ENCODE assay signal across 30 cellular contexts in genomic region chr1:237732657-237733056, GRCh38.
DNase-seq lines count a peak whose midpoint lies in the region; ATAC-seq and TF ChIP-seq lines count a peak whose summit lies in the region.
"Had no signal": no experiment of that assay in that cellular context is flagged by ENCODE, and none has a peak within 500 bp of the region (broad histone marks: within the 10 kb centered on the region; RNA-seq: fewer than 3 reads in every experiment).

No MANE protein-coding gene starts in this region.

- H3K9me2 ChIP-seq in SK-N-SH, result no peaks in the 10 kb centered on the region

- no peak overlapping the region for H2AFZ ChIP-seq in SK-N-SH (ENCODE audit: low read depth)

- POLR2A ChIA-PET in SK-N-SH (lab: Yijun Ruan, JAX), result no interaction called here

- CTCF ChIA-PET in SK-N-SH (lab: Yijun Ruan, JAX), result no interaction called here

- H3F3A ChIP-seq in SK-N-SH (replicated peaks; ENCODE audit: insufficient read depth), result no peaks in the 10 kb centered on the region

- no peak overlapping the region for H3K4me2 ChIP-seq in SK-N-SH
- H3K4me2 ChIP-seq: A549; BLaER1; BLaER1 treated with 17β-estradiol and CSF1 and Interleukin-3, amounts not matched to agents 10 nM and 100 nM had no signal

- H3K9me3 ChIP-seq in BE2C, result no peaks in the 10 kb centered on the region
- H3K9me3 ChIP-seq in SK-N-SH, result no peaks in the 10 kb centered on the region
- H3K9me3 ChIP-seq: A549; BLaER1; BLaER1 treated with 17β-estradiol and CSF1 and Interleukin-3, amounts not matched to agents 10 nM and 100 nM; Caco-2 had no signal

- H3K79me2 ChIP-seq in SK-N-SH (ENCODE audit: insufficient read depth), result no peaks in the 10 kb centered on the region

- H3K4me3 ChIP-seq in BE2C (ENCODE audit: low read depth, low read length), result no peak overlapping the region
- no peak overlapping the region for H3K4me3 ChIP-seq in SK-N-SH (ENCODE audit: low read depth in 2 of 2, low read length in 1 of 2)
- H3K4me3 ChIP-seq: A549; BLaER1; BLaER1 treated with 17β-estradiol and CSF1 and Interleukin-3, amounts not matched to agents 10 nM and 100 nM had no signal

- no peaks in the 10 kb centered on the region for H4K20me1 ChIP-seq in SK-N-SH (ENCODE audit: insufficient read depth)
- H4K20me1 ChIP-seq: BLaER1; BLaER1 treated with 17β-estradiol and CSF1 and Interleukin-3, amounts not matched to agents 10 nM and 100 nM had no signal

- H3K4me1 ChIP-seq in BE2C (peaks cover 7% of the 10 kb centered on the region), SK-N-SH (ENCODE audit: control insufficient read depth in 1 of 2, insufficient read depth in 2 of 2, low read depth in 1 of 2, low read length in 1 of 2) (peaks cover 0 to 12% of the 10 kb centered on the region in 2 experiments; a peak in 2 of 4 replicates)
- H3K4me1 ChIP-seq: A549, BLaER1, Caco-2 had no signal

- no peak for TF ChIP-seq RAD21 in SK-N-SH (IDR thresholded peaks at IDR 0.05; ENCODE audit: low read length)

- no peak for TF ChIP-seq CTCF in BE2C (IDR thresholded peaks at IDR 0.05; ENCODE audit: low read depth, low read length)
- no peak for TF ChIP-seq CTCF in SK-N-SH (IDR thresholded peaks at IDR 0.05)

- peak; percentile 82 for DNase-seq in BE2C
- DNase-seq in SK-N-SH, result peak; percentile 59
- DNase-seq in activated CD4-positive, alpha-beta T cell treated with anti-CD3 and anti-CD28 coated beads, Interleukin-2, amount 50 U/mL, for 48 hours, result no peak
- DNase-seq: 8988T; ACHN; AML-193; C1 segment of cervical spinal cord; Caco-2; Calu3; CD4-positive, alpha-beta memory T cell; CD4-positive, alpha-beta T cell; CD4-positive, CD25-positive, alpha-beta regulatory T cell; CD8-positive, alpha-beta memory T cell; CD8-positive, alpha-beta T cell; COR-L47; DMS 273 treated with DMSO at 0.1 percent for 48 hours; DMS153; DMS53; DMS79; DMS79 treated with DMSO at 0.1 percent for 48 hours; DND-41; EL had no signal

- H3K27ac ChIP-seq in SK-N-SH (ENCODE audit: low read depth in 2 of 2, low read length in 1 of 2), result peak overlapping the region in 1 of 2 experiments; percentile 83; a peak in 2 of 4 replicates
- H3K27ac ChIP-seq: 22Rv1; A549; BLaER1; BLaER1 treated with 17β-estradiol and CSF1 and Interleukin-3, amounts not matched to agents 10 nM and 100 nM; C4-2B had no signal

- WGBS in SK-N-SH (ENCODE audit: low lambda C conversion rate), result 5% methylated on average over 2 of the region's 2 CpGs

- ATAC-seq in SK-N-SH treated with all-trans-retinoic acid at 6 μM for 48 hours (peak; percentile 39; the same call in 1 of the 3 replicates), HG03521 (IDR thresholded peaks at IDR 0.05; ENCODE audit: unreplicated experiment) (no peak), HG03432 (IDR thresholded peaks at IDR 0.05; ENCODE audit: unreplicated experiment) (no peak)
- ATAC-seq: A549; CD8-positive, alpha-beta T cell had no signal

- no peaks in the 10 kb centered on the region for H3K36me3 ChIP-seq in BE2C
- H3K36me3 ChIP-seq in SK-N-SH (replicated peaks in 1 of 2; ENCODE audit: control insufficient read depth in 1 of 2, insufficient read depth in 2 of 2, low read length in 1 of 2), result no peaks in the 10 kb centered on the region
- H3K36me3 ChIP-seq: BLaER1; BLaER1 treated with 17β-estradiol and CSF1 and Interleukin-3, amounts not matched to agents 10 nM and 100 nM had no signal

- H3K27me3 ChIP-seq in BE2C (no peaks in the 10 kb centered on the region), SK-N-SH (ENCODE audit: insufficient read depth) (no peaks in the 10 kb centered on the region)
- H3K27me3 ChIP-seq: BLaER1; BLaER1 treated with 17β-estradiol and CSF1 and Interleukin-3, amounts not matched to agents 10 nM and 100 nM had no signal

- no peak overlapping the region for H3K9ac ChIP-seq in SK-N-SH
- H3K9ac ChIP-seq: BLaER1; BLaER1 treated with 17β-estradiol and CSF1 and Interleukin-3, amounts not matched to agents 10 nM and 100 nM had no signal

- peak in 1 of 2 experiments; percentile 90; a peak in 2 of 4 replicates for TF ChIP-seq EP300 in SK-N-SH (IDR thresholded peaks at IDR 0.05; ENCODE audit: borderline replicate concordance in 1 of 2, low read depth in 1 of 2, low read length in 1 of 2)

TF ChIP-seq in SK-N-SH, 30 proteins besides CTCF, POLR2A, EP300 and RAD21:
- TF ChIP-seq RCOR1 (IDR thresholded peaks at IDR 0.05; ENCODE audit: low read length), result peak; percentile 93
- TF ChIP-seq FOXJ3 (CRISPR knock-in tag; IDR thresholded peaks at IDR 0.05), result 0 out of 2 replicates have a peak, but pooled peaks have one; percentile 42
- no peak for TF ChIP-seq JUND (IDR thresholded peaks at IDR 0.05)
- peak; percentile 35; the same call in 1 of the 2 replicates for TF ChIP-seq GATA2 (CRISPR knock-in tag; IDR thresholded peaks at IDR 0.05)
- TF ChIP-seq CHD2 (IDR thresholded peaks at IDR 0.05; ENCODE audit: low read length, partially characterized antibody), result peak; percentile 59
- peak; percentile 52; the same call in 1 of the 2 replicates for TF ChIP-seq MXI1 (IDR thresholded peaks at IDR 0.05; ENCODE audit: low read depth, low read length)
- peak; percentile 23; the same call in 1 of the 2 replicates for TF ChIP-seq TCF12 (IDR thresholded peaks at IDR 0.05)
- TF ChIP-seq TEAD4 (IDR thresholded peaks at IDR 0.05; ENCODE audit: borderline replicate concordance, insufficient read depth), result peak; percentile 49; the same call in 1 of the 2 replicates
- TF ChIP-seq FOXM1 (IDR thresholded peaks at IDR 0.05; ENCODE audit: low read depth), result no peak
- TF ChIP-seq MAX (IDR thresholded peaks at IDR 0.05; ENCODE audit: low read depth), result no peak
- no peak for TF ChIP-seq ZBTB33 (IDR thresholded peaks at IDR 0.05; ENCODE audit: borderline replicate concordance, low read depth)
TF ChIP-seq in SK-N-SH: peak in this region for 7.

TF ChIP-seq in SK-N-SH treated with all-trans-retinoic acid at 6 μM for 48 hours, 23 proteins besides CTCF, POLR2A, EP300 and RAD21:
- peak; percentile 25; the same call in 1 of the 2 replicates for TF ChIP-seq ZNF8 (CRISPR knock-in tag; IDR thresholded peaks at IDR 0.05)
- no peak for TF ChIP-seq RARB (CRISPR knock-in tag; IDR thresholded peaks at IDR 0.05)
- TF ChIP-seq ZNF70 (CRISPR knock-in tag; IDR thresholded peaks at IDR 0.05), result 0 out of 2 replicates have a peak, but pooled peaks have one; percentile 38
- peak; percentile 45; the same call in 1 of the 2 replicates for TF ChIP-seq TCF4 (CRISPR knock-in tag; IDR thresholded peaks at IDR 0.05; ENCODE audit: borderline replicate concordance)
- TF ChIP-seq OSR1 (CRISPR knock-in tag; IDR thresholded peaks at IDR 0.05), result no peak

Comparison
In these comparisons a context has a peak if more than half of its experiments do, and no peak if none do; other contexts are left out.
1. DNase-seq: peak in BE2C (single experiment) and SK-N-SH (single experiment); none in activated CD4-positive, alpha-beta T cell treated with anti-CD3 and anti-CD28 coated beads, Interleukin-2, amount 50 U/mL, for 48 hours (0 of 2).